ENCODE assay signal across 1 cellular context in genomic region chr3:4983739-4984510, GRCh38.
TF ChIP-seq lines count a peak whose summit lies in the region.

No MANE protein-coding gene starts in this region.

TF ChIP-seq in K562, 482 proteins besides CTCF, POLR2A, EP300 and RAD21 (continued from another document and continues in another):
- no peak for TF ChIP-seq ZMIZ1 (IDR thresholded peaks at IDR 0.05; ENCODE audit: low read depth in 2 of 2, low read length in 2 of 2)
- no peak for TF ChIP-seq SRSF1 (IDR thresholded peaks at IDR 0.05; ENCODE audit: low read depth, low read length)
- TF ChIP-seq ZNF23 (CRISPR knock-in tag; IDR thresholded peaks at IDR 0.05), result peak; percentile 5; the same call in 1 of the 2 replicates
- TF ChIP-seq E2F1 (CRISPR knock-in tag; IDR thresholded peaks at IDR 0.05), result no peak
- TF ChIP-seq POLR3G (IDR thresholded peaks at IDR 0.05; ENCODE audit: extremely low read depth, insufficient read length, insufficient replicate concordance), result no peak
- TF ChIP-seq THAP7 (CRISPR knock-in tag; IDR thresholded peaks at IDR 0.05), result no peak
- TF ChIP-seq CC2D1A (IDR thresholded peaks at IDR 0.05), result no peak; the same call in 1 of the 2 replicates
- TF ChIP-seq MEF2A (IDR thresholded peaks at IDR 0.05; ENCODE audit: control insufficient read depth, low read depth, low read length), result no peak
- TF ChIP-seq FOXM1 (IDR thresholded peaks at IDR 0.05; ENCODE audit: low read depth), result no peak
- no peak for TF ChIP-seq FOXM1 (CRISPR knock-in tag; IDR thresholded peaks at IDR 0.05; ENCODE audit: low read depth)
- TF ChIP-seq E2F4 (CRISPR knock-in tag; IDR thresholded peaks at IDR 0.05; ENCODE audit: low read depth), result no peak
- TF ChIP-seq HIVEP1 (CRISPR knock-in tag; IDR thresholded peaks at IDR 0.05), result no peak
- no peak for TF ChIP-seq PTBP1 (IDR thresholded peaks at IDR 0.05; ENCODE audit: low read depth, low read length)
- no peak for TF ChIP-seq MCM5 (IDR thresholded peaks at IDR 0.05; ENCODE audit: low read depth)
- TF ChIP-seq ZNF766 (CRISPR knock-in tag; conservative IDR thresholded peaks at IDR 0.05), result no peak
- TF ChIP-seq DPF2 (IDR thresholded peaks at IDR 0.05), result peak; percentile 78
- TF ChIP-seq ZBTB11 (CRISPR knock-in tag; IDR thresholded peaks at IDR 0.05), result no peak
- no peak for TF ChIP-seq ZNF583 (CRISPR knock-in tag; IDR thresholded peaks at IDR 0.05)
- TF ChIP-seq MAZ (CRISPR knock-in tag; conservative IDR thresholded peaks at IDR 0.05 in 1 of 2, IDR thresholded peaks at IDR 0.05 in 1 of 2), result peak; percentile 15 to 77; a peak in 2 of 4 replicates
- TF ChIP-seq ZBED1 (IDR thresholded peaks at IDR 0.05), result no peak
- peak; percentile 51; the same call in 1 of the 2 replicates for TF ChIP-seq ZBTB9 (CRISPR knock-in tag; IDR thresholded peaks at IDR 0.05)
- TF ChIP-seq SPI1 (IDR thresholded peaks at IDR 0.05; ENCODE audit: borderline replicate concordance, low read depth, low read length), result no peak
- TF ChIP-seq IRF2 (CRISPR knock-in tag; IDR thresholded peaks at IDR 0.05), result no peak
- TF ChIP-seq NFE2L1 (tag; IDR thresholded peaks at IDR 0.05; ENCODE audit: borderline replicate concordance, low read depth), result no peak
- peak in 1 of 2 experiments; percentile 9; a peak in 1 of 4 replicates for TF ChIP-seq SRF (CRISPR knock-in tag; IDR thresholded peaks at IDR 0.05)
- TF ChIP-seq STAT5A (IDR thresholded peaks at IDR 0.05; ENCODE audit: borderline replicate concordance, low read length), result no peak; the same call in 1 of the 2 replicates
- TF ChIP-seq ETS2 (tag; IDR thresholded peaks at IDR 0.05; ENCODE audit: borderline replicate concordance, poor library complexity, severe bottlenecking), result no peak
- no peak for TF ChIP-seq ESRRB (CRISPR knock-in tag; IDR thresholded peaks at IDR 0.05; ENCODE audit: borderline replicate concordance)
- no peak for TF ChIP-seq MNT (conservative IDR thresholded peaks at IDR 0.05)
- TF ChIP-seq HDGF (IDR thresholded peaks at IDR 0.05), result no peak; the same call in 1 of the 2 replicates
- TF ChIP-seq ZSCAN32 (CRISPR knock-in tag; IDR thresholded peaks at IDR 0.05), result no peak
- no peak for TF ChIP-seq ZNF165 (CRISPR knock-in tag; IDR thresholded peaks at IDR 0.05; ENCODE audit: borderline replicate concordance)
- no peak for TF ChIP-seq BRD4 (IDR thresholded peaks at IDR 0.05)
- no peak for TF ChIP-seq ZBTB49 (CRISPR knock-in tag; IDR thresholded peaks at IDR 0.05; ENCODE audit: borderline replicate concordance)
- no peak for TF ChIP-seq ZC3H8 (IDR thresholded peaks at IDR 0.05)
- no peak for TF ChIP-seq HMBOX1 (IDR thresholded peaks at IDR 0.05)
- TF ChIP-seq CREM (IDR thresholded peaks at IDR 0.05; ENCODE audit: low read depth), result peak; percentile 58; the same call in 1 of the 2 replicates
- TF ChIP-seq TRIM24 (IDR thresholded peaks at IDR 0.05), result no peak
